ENCODE assay signal across 20 cellular contexts in genomic region chr21:41823166-41823565, GRCh38. TPM values are rescaled to one million over a fixed set of nuclear protein-coding genes. Genes with fewer than 3 reads are reported as not detected.
A peak's percentile ranks its signal among the peaks of the same experiment; 100 is the strongest.
DNase-seq lines count a peak whose midpoint lies in the region; ATAC-seq and TF ChIP-seq lines count a peak whose summit lies in the region.
"Had no signal": no experiment of that assay in that cellular context is flagged by ENCODE, and none has a peak within 500 bp of the region (broad histone marks: within the 10 kb centered on the region; RNA-seq: fewer than 3 reads in every experiment).

No MANE protein-coding gene starts in this region.

- H3K4me3 ChIP-seq in BLaER1, result no peak overlapping the region; the same call in 1 of the 2 replicates
- H3K4me3 ChIP-seq in MM.1S (ENCODE audit: low read length), result peak overlapping the region; percentile 35; the same call in 1 of the 2 replicates
- no peak overlapping the region for H3K4me3 ChIP-seq in osteoblast (ENCODE audit: insufficient read depth, low read length)
- H3K4me3 ChIP-seq: MG63 had no signal

- no peaks in the 10 kb centered on the region for H3K4me1 Mint-ChIP-seq in activated naive CD8-positive, alpha-beta T cell treated with anti-CD3 and anti-CD28 coated beads, Interleukin-2, amount 50 U/mL, for 24 hours
- H3K4me1 Mint-ChIP-seq: B cell; CD4-positive, alpha-beta memory T cell had no signal

- H4K20me1 ChIP-seq in BLaER1, result no peaks in the 10 kb centered on the region
- H4K20me1 ChIP-seq in MM.1S (ENCODE audit: insufficient read depth, low read length), result no peaks in the 10 kb centered on the region
- no peaks in the 10 kb centered on the region for H4K20me1 ChIP-seq in osteoblast (ENCODE audit: insufficient read depth, low read length)

- H3K27me3 ChIP-seq in BLaER1 (no peaks in the 10 kb centered on the region), MM.1S (replicated peaks; ENCODE audit: insufficient read depth, low read length) (no peaks in the 10 kb centered on the region), osteoblast (ENCODE audit: insufficient read depth, low read length) (no peaks in the 10 kb centered on the region)
- H3K27me3 ChIP-seq: MG63 had no signal

- peak overlapping the region; percentile 71 for H3K4me2 ChIP-seq in BLaER1
- peak overlapping the region; percentile 22; the same call in 1 of the 2 replicates for H3K4me2 ChIP-seq in MM.1S (ENCODE audit: low read depth, low read length)
- no peak overlapping the region for H3K4me2 ChIP-seq in osteoblast (ENCODE audit: insufficient read depth, low read length)
- H3K4me2 ChIP-seq: SK-N-SH had no signal

- H3K9me2 ChIP-seq in MM.1S (replicated peaks; ENCODE audit: insufficient read depth, low read length), result no peaks in the 10 kb centered on the region
- H3K9me2 ChIP-seq: SK-N-SH had no signal

- H3K27ac ChIP-seq in BLaER1 (peak overlapping the region; percentile 67), MM.1S (ENCODE audit: low read length) (peak overlapping the region; percentile 75; the same call in 1 of the 2 replicates), osteoblast (ENCODE audit: low read depth, low read length) (no peak overlapping the region)
- H3K27ac ChIP-seq: 22Rv1 had no signal

- H2AFZ ChIP-seq in MM.1S (ENCODE audit: low read length) (no peak overlapping the region), osteoblast (ENCODE audit: low read length) (no peak overlapping the region)

- H3K9ac ChIP-seq in BLaER1 (peak overlapping the region; percentile 55; the same call in 1 of the 2 replicates), MM.1S (ENCODE audit: low read length) (peak overlapping the region; percentile 29; the same call in 1 of the 2 replicates)
- H3K9ac ChIP-seq: SK-N-SH had no signal

- TF ChIP-seq CTCF in MM.1S (IDR thresholded peaks at IDR 0.05; ENCODE audit: low read length), result no peak
- TF ChIP-seq CTCF in osteoblast (IDR thresholded peaks at IDR 0.05; ENCODE audit: extremely low read depth, low read depth, low read length), result no peak

- H3K79me2 ChIP-seq in MM.1S (ENCODE audit: low read length) (no peaks in the 10 kb centered on the region), osteoblast (ENCODE audit: insufficient read depth, low read length) (no peaks in the 10 kb centered on the region)

- H3K36me3 ChIP-seq in BLaER1 (peaks cover 40% of the 10 kb centered on the region), MM.1S (replicated peaks; ENCODE audit: insufficient read depth, low read length) (no peaks in the 10 kb centered on the region), osteoblast (ENCODE audit: insufficient read depth, low read length) (peaks cover 9% of the 10 kb centered on the region)

- no peak overlapping the region for H3K27ac Mint-ChIP-seq in activated naive CD8-positive, alpha-beta T cell treated with anti-CD3 and anti-CD28 coated beads, Interleukin-2, amount 50 U/mL, for 24 hours
- H3K27ac Mint-ChIP-seq: B cell had no signal

- no peak for ATAC-seq in activated naive CD8-positive, alpha-beta T cell treated with anti-CD3 and anti-CD28 coated beads, Interleukin-2, amount 50 U/mL, for 24 hours
- ATAC-seq: HepG2, Panc1 had no signal

- H3K36me3 Mint-ChIP-seq in activated naive CD8-positive, alpha-beta T cell treated with anti-CD3 and anti-CD28 coated beads, Interleukin-2, amount 50 U/mL, for 24 hours (ENCODE audit: low read depth), result peaks cover 15% of the 10 kb centered on the region

- no peaks in the 10 kb centered on the region for H3K27me3 Mint-ChIP-seq in activated naive CD8-positive, alpha-beta T cell treated with anti-CD3 and anti-CD28 coated beads, Interleukin-2, amount 50 U/mL, for 24 hours
- H3K27me3 Mint-ChIP-seq: B cell; CD4-positive, alpha-beta memory T cell had no signal

- H3K9me3 Mint-ChIP-seq in activated naive CD8-positive, alpha-beta T cell treated with anti-CD3 and anti-CD28 coated beads, Interleukin-2, amount 50 U/mL, for 24 hours, result no peaks in the 10 kb centered on the region

- DNase-seq in DMS79 (lab: John Stamatoyannopoulos, UW), result peak; percentile 11
- DNase-seq in DMS79 treated with DMSO at 0.1 percent for 48 hours (lab: John Stamatoyannopoulos, UW), result no peak
- peak; percentile 80 for DNase-seq in MM.1S
- peak; percentile 59 for DNase-seq in osteoblast (ENCODE audit: insufficient read length, low spot score, missing footprints)
- no peak for DNase-seq in activated naive CD8-positive, alpha-beta T cell treated with anti-CD3 and anti-CD28 coated beads, Interleukin-2, amount 50 U/mL, for 24 hours
- no peak for DNase-seq in NCI-H510A treated with DMSO at 0.1 percent for 48 hours (lab: John Stamatoyannopoulos, UW)
- DNase-seq in superior temporal gyrus (ENCODE audit: extremely low spot score), result no peak
- DNase-seq: CD4-positive, alpha-beta memory T cell; Karpas-422; MG63; NCI-H1092 treated with DMSO at 0.1 percent for 48 hours; NCI-H2227 treated with DMSO at 0.1 percent for 48 hours; NCI-H526; Right ventricle myocardium superior; SK-N-SH had no signal

- no peak overlapping the region for H3K4me3 Mint-ChIP-seq in activated naive CD8-positive, alpha-beta T cell treated with anti-CD3 and anti-CD28 coated beads, Interleukin-2, amount 50 U/mL, for 24 hours
- H3K4me3 Mint-ChIP-seq: B cell; CD4-positive, alpha-beta memory T cell had no signal

- H3K9me3 ChIP-seq in BLaER1, result no peaks in the 10 kb centered on the region
- H3K9me3 ChIP-seq in MM.1S (replicated peaks; ENCODE audit: insufficient read depth, low read length), result no peaks in the 10 kb centered on the region
- H3K9me3 ChIP-seq in osteoblast (ENCODE audit: low read depth, low read length), result no peaks in the 10 kb centered on the region
- H3K9me3 ChIP-seq: MG63, SK-N-SH had no signal

- 0 out of 2 replicates have a peak, but pooled peaks cover 4% of the 10 kb centered on the region for H3F3A ChIP-seq in MM.1S (ENCODE audit: insufficient read depth, low read length)

- H3K4me1 ChIP-seq in BLaER1 (peaks cover 59% of the 10 kb centered on the region), MM.1S (ENCODE audit: low read length) (peaks cover 16% of the 10 kb centered on the region), osteoblast (ENCODE audit: insufficient read depth, low read length) (no peaks in the 10 kb centered on the region)

RNA-seq across cellular contexts. Expression of gene PRDM15, which starts 56.0 kb away (rescaled TPM):
- 7.2 and 8.8 TPM in 2 replicates for total RNA-seq in osteoblast

RNA-seq across cellular contexts. Expression of gene RIPK4, which starts 56.3 kb away (rescaled TPM):
- 0.29 and 2.2 TPM in 2 replicates for total RNA-seq in osteoblast
- total RNA-seq: B cell had no signal

Comparison
In these comparisons a context has a peak if more than half of its experiments do, and no peak if none do; other contexts are left out.
1. DNase-seq: peak in DMS79 (single experiment), MM.1S (single experiment) and osteoblast (single experiment); none in DMS79 treated with DMSO at 0.1 percent for 48 hours (single experiment), activated naive CD8-positive, alpha-beta T cell treated with anti-CD3 and anti-CD28 coated beads, Interleukin-2, amount 50 U/mL, for 24 hours (single experiment), NCI-H510A treated with DMSO at 0.1 percent for 48 hours (single experiment) and superior temporal gyrus (single experiment).